ENCODE assay signal across 2 cellular contexts in genomic region chr19:35666251-35666913, GRCh38.
TF ChIP-seq lines count a peak whose summit lies in the region.

UPK1A (plus strand) TSS chr19:35666517; CDS start chr19:35666813, 296 bp downstream.

TF ChIP-seq in IMR-90, 13 proteins besides CTCF, POLR2A, EP300 and RAD21:
- no peak for TF ChIP-seq RCOR1 (IDR thresholded peaks at IDR 0.05; ENCODE audit: insufficient replicate concordance, low read length)

TF ChIP-seq in HepG2, 621 proteins besides CTCF, POLR2A, EP300 and RAD21:
- TF ChIP-seq ZNF563 (CRISPR knock-in tag; IDR thresholded peaks at IDR 0.05) = no peak
- no peak for TF ChIP-seq RFXAP (CRISPR knock-in tag; IDR thresholded peaks at IDR 0.05; ENCODE audit: borderline replicate concordance)
- TF ChIP-seq MED1 (CRISPR knock-in tag; IDR thresholded peaks at IDR 0.05) = no peak
- no peak for TF ChIP-seq TEAD3 (CRISPR knock-in tag; optimal IDR thresholded peaks at IDR 0.05; ENCODE audit: borderline replicate concordance)
- TF ChIP-seq ZNF572 (CRISPR knock-in tag; IDR thresholded peaks at IDR 0.05) = no peak
- no peak for TF ChIP-seq ZNF33A (CRISPR knock-in tag; IDR thresholded peaks at IDR 0.05; ENCODE audit: borderline replicate concordance)
- no peak for TF ChIP-seq ZNF354B (CRISPR knock-in tag; IDR thresholded peaks at IDR 0.05)
- no peak for TF ChIP-seq FIP1L1 (IDR thresholded peaks at IDR 0.05; ENCODE audit: borderline replicate concordance, insufficient read depth, low read depth, low read length)
- no peak for TF ChIP-seq ZNF616 (CRISPR knock-in tag; IDR thresholded peaks at IDR 0.05; ENCODE audit: low read depth)
- TF ChIP-seq SMAD9 (CRISPR knock-in tag; IDR thresholded peaks at IDR 0.05) = no peak
- TF ChIP-seq TEF (CRISPR knock-in tag; IDR thresholded peaks at IDR 0.05) = no peak
- TF ChIP-seq MXD4 (CRISPR knock-in tag; IDR thresholded peaks at IDR 0.05) = no peak
- no peak for TF ChIP-seq POGK (CRISPR knock-in tag; conservative IDR thresholded peaks at IDR 0.05)
- TF ChIP-seq ZFY (CRISPR knock-in tag; IDR thresholded peaks at IDR 0.05) = no peak
- TF ChIP-seq ZNF207 (IDR thresholded peaks at IDR 0.05; ENCODE audit: borderline replicate concordance) = no peak
- no peak for TF ChIP-seq ZNF256 (CRISPR knock-in tag; conservative IDR thresholded peaks at IDR 0.05)
- TF ChIP-seq FOXA3 (CRISPR knock-in tag; IDR thresholded peaks at IDR 0.05) = no peak
- TF ChIP-seq AGO1 (IDR thresholded peaks at IDR 0.05; ENCODE audit: low read depth, low read length, poor library complexity, severe bottlenecking) = no peak
- TF ChIP-seq SIX1 (CRISPR knock-in tag; IDR thresholded peaks at IDR 0.05; ENCODE audit: borderline replicate concordance) = no peak
- no peak for TF ChIP-seq MZF1 (CRISPR knock-in tag; IDR thresholded peaks at IDR 0.05; ENCODE audit: borderline replicate concordance)
